Comparison of ENCODE assay signal across 20 cellular contexts in genomic region chr10:31623466-31623865, GRCh38.
DNase-seq lines count a peak whose midpoint lies in the region; ATAC-seq and TF ChIP-seq lines count a peak whose summit lies in the region.
"Had no signal": no experiment of that assay in that cellular context is flagged by ENCODE, and none has a peak within 500 bp of the region (broad histone marks: within the 10 kb centered on the region; RNA-seq: fewer than 3 reads in every experiment).

No MANE protein-coding gene starts in this region.

- H3K9ac ChIP-seq in skeletal muscle tissue (ENCODE audit: low read depth in 1 of 3, low read length in 3 of 3): no peak overlapping the region
- H3K9ac ChIP-seq: BLaER1 had no signal

- peak; percentile 74 for DNase-seq in GM03348 (ENCODE audit: low spot score)
- peak; percentile 60 for DNase-seq in choroid plexus epithelial cell (ENCODE audit: low read depth)
- DNase-seq in right atrium auricular region (ENCODE audit: low spot score): peak; percentile 74
- DNase-seq in WTC11 (ENCODE audit: low spot score): no peak
- DNase-seq in NCI-H2029 treated with DMSO at 0.1 percent for 48 hours (lab: John Stamatoyannopoulos, UW): no peak
- DNase-seq in NCI-H748 (lab: John Stamatoyannopoulos, UW; ENCODE audit: unreplicated experiment): no peak
- DNase-seq: activated CD4-positive, alpha-beta T cell treated with anti-CD3 and anti-CD28 coated beads for 4 hours; activated T-cell treated with anti-CD3 and anti-CD28 coated beads for 4 hours; central memory CD4-positive, alpha-beta T cell; DMS53; Kasumi-1; left colon; naive thymus-derived CD4-positive, alpha-beta T cell; NCI-H146; NCI-H510A treated with DMSO at 0.1 percent for 48 hours; stimulated activated CD4-positive, alpha-beta T cell treated with anti-CD3 and anti-CD28 coated beads, Interleukin-4, amount 100 ng/mL, for 4 hours had no signal

- TF ChIP-seq CTCF in choroid plexus epithelial cell (conservative IDR thresholded peaks at IDR 0.05; ENCODE audit: low read depth, low read length): no peak
- TF ChIP-seq CTCF in right atrium auricular region (IDR thresholded peaks at IDR 0.05): no peak
- no peak for TF ChIP-seq CTCF in WTC11 (IDR thresholded peaks at IDR 0.05)

- H3K4me1 Mint-ChIP-seq in WTC11: peaks cover 11% of the 10 kb centered on the region

- no peak overlapping the region for H3K27ac Mint-ChIP-seq in WTC11
- H3K27ac Mint-ChIP-seq: activated naive CD4-positive, alpha-beta T cell treated with anti-CD3 and anti-CD28 coated beads, Interleukin-2, amount 50 U/mL, for 72 hours; naive thymus-derived CD4-positive, alpha-beta T cell had no signal

- H3K27me3 Mint-ChIP-seq in WTC11 (ENCODE audit: low read depth): peaks cover 4% of the 10 kb centered on the region; the same call in 1 of the 2 replicates

- no peak overlapping the region for H3K4me3 Mint-ChIP-seq in WTC11
- H3K4me3 Mint-ChIP-seq: naive thymus-derived CD4-positive, alpha-beta T cell had no signal

- ATAC-seq in WTC11 (no peak), GM21786 (IDR thresholded peaks at IDR 0.05; ENCODE audit: unreplicated experiment) (no peak)
- ATAC-seq: activated naive CD4-positive, alpha-beta T cell treated with anti-CD3 and anti-CD28 coated beads, Interleukin-2, amount 50 U/mL, for 72 hours; left colon; naive thymus-derived CD4-positive, alpha-beta T cell had no signal

- H3K9me3 ChIP-seq in right atrium auricular region (peaks cover 0 to 20% of the 10 kb centered on the region in 2 donors), skeletal muscle tissue (ENCODE audit: control insufficient read depth in 3 of 3, low read length in 3 of 3) (no peaks in the 10 kb centered on the region)

- H3K36me3 ChIP-seq in right atrium auricular region (no peaks in the 10 kb centered on the region), skeletal muscle tissue (ENCODE audit: control insufficient read depth in 3 of 3, insufficient read depth in 3 of 3, low read length in 3 of 3) (no peaks in the 10 kb centered on the region)
- H3K36me3 ChIP-seq: BLaER1 had no signal

- H3K4me1 ChIP-seq in right atrium auricular region (peaks cover 0 to 44% of the 10 kb centered on the region in 2 donors), skeletal muscle tissue (ENCODE audit: control insufficient read depth in 3 of 3, insufficient read depth in 3 of 3, low read length in 3 of 3) (peaks cover 25 to 43% (median 34%) of the 10 kb centered on the region in 3 donors)
- H3K4me1 ChIP-seq: BLaER1 had no signal

- peak overlapping the region; percentile 6 to 60 for H3K27ac ChIP-seq in right atrium auricular region
- H3K27ac ChIP-seq in skeletal muscle tissue (ENCODE audit: low read depth, low read length): peak overlapping the region; percentile 46
- H3K27ac ChIP-seq: BLaER1 had no signal

- H3K27me3 ChIP-seq in right atrium auricular region (no peaks in the 10 kb centered on the region), skeletal muscle tissue (ENCODE audit: control insufficient read depth in 3 of 3, insufficient read depth in 3 of 3, low read length in 3 of 3) (no peaks in the 10 kb centered on the region)
- H3K27me3 ChIP-seq: BLaER1 had no signal

- CTCF ChIA-PET in WTC11 (lab: Charles Lee): no interaction called here

- peaks cover 35% of the 10 kb centered on the region for H3K36me3 Mint-ChIP-seq in WTC11

- peaks cover 40% of the 10 kb centered on the region for H3K9me3 Mint-ChIP-seq in WTC11

- H3K4me3 ChIP-seq in choroid plexus epithelial cell (ENCODE audit: low read depth, low read length) (no peak overlapping the region), right atrium auricular region (no peak overlapping the region), skeletal muscle tissue (ENCODE audit: low read length in 3 of 3) (no peak overlapping the region)
- H3K4me3 ChIP-seq: BLaER1 had no signal

- POLR2A ChIA-PET in WTC11 (lab: Charles Lee): no interaction called here

TF ChIP-seq in WTC11, 78 proteins besides CTCF, POLR2A, EP300 and RAD21:
- no peak for TF ChIP-seq ZNF317 (CRISPR knock-in tag; IDR thresholded peaks at IDR 0.05; ENCODE audit: borderline replicate concordance, low read depth)
- TF ChIP-seq NFE2L1 (CRISPR knock-in tag; IDR thresholded peaks at IDR 0.05): no peak
- no peak for TF ChIP-seq TEAD4 (CRISPR knock-in tag; IDR thresholded peaks at IDR 0.05)
- no peak for TF ChIP-seq CDX4 (CRISPR knock-in tag; IDR thresholded peaks at IDR 0.05; ENCODE audit: borderline replicate concordance)
- TF ChIP-seq ELF4 (CRISPR knock-in tag; IDR thresholded peaks at IDR 0.05; ENCODE audit: low read depth): no peak
- TF ChIP-seq CREM (CRISPR knock-in tag; IDR thresholded peaks at IDR 0.05): no peak
- no peak for TF ChIP-seq NFATC4 (CRISPR knock-in tag; IDR thresholded peaks at IDR 0.05)
- no peak for TF ChIP-seq FOXP1 (CRISPR knock-in tag; IDR thresholded peaks at IDR 0.05; ENCODE audit: borderline replicate concordance)

Comparison
In these comparisons a context has a peak if more than half of its experiments do, and no peak if none do; other contexts are left out.
1. DNase-seq: peak in GM03348 (single experiment), choroid plexus epithelial cell (single experiment) and right atrium auricular region (single experiment); none in WTC11 (single experiment), NCI-H2029 treated with DMSO at 0.1 percent for 48 hours (single experiment) and NCI-H748 (single experiment).